ENCODE assay signal across 1 cellular context in the genomic region with DNA sequence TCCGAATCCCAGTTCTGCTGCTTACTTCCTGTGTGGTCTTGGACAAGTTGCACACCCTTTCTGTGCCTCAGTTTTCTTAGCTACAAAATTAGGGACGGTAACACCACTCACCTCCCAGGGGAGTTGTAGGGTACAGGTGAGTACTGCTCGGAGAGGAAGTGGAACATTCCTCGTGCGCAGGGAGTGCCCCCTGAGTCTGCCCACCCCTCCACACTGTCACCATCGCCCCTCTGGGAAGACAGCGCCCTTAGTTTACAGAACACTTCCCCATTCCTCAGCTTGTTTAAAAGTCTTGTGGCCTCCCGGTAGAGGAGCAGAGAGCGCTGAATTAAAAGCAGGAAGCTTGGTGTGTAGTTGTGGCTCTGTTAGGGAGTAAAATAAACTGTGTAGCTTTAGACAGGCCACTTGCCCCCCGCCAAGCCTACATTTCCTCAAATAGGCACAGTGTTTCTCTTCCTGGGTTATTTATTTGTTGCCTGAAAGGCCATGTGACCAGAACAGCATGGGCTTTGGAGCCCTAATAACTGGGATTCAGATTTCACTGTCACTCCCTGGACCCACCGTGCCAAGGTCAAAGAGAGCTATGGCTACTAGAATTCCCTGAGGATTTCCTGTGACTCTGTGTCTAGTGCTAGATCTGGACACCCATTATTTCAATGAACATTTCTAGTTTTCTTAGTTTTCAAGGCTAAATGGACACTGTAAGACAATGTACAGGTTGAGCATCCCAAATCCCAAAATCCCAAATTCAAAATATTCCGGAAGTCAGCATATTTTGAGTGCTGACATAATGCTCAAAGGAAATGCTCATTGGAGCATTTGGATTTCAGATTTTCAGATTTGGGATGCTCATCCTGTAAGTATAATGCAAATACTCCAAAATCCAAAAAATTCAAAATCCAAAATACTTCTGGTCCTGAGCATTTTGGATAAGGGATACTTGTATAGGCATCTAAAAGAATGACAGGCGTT.
TF ChIP-seq lines count a peak whose summit lies in the region.

No MANE protein-coding gene starts in this region.

TF ChIP-seq in K562, 482 proteins besides CTCF, POLR2A, EP300 and RAD21 (continued from another document):
- no peak for TF ChIP-seq ZC3H8 (IDR thresholded peaks at IDR 0.05)
